ENCODE assay signal across 6 cellular contexts in genomic region chr10:26951650-26952049, GRCh38.
"Had no signal": no experiment of that assay in that cellular context is flagged by ENCODE, and none has a peak within 500 bp of the region (broad histone marks: within the 10 kb centered on the region; RNA-seq: fewer than 3 reads in every experiment).

No MANE protein-coding gene starts in this region.

- H3K27ac Mint-ChIP-seq: GM23338, H9 had no signal

- DNase-seq: H9, HCEC 1CT had no signal

- ATAC-seq: GM23338, HepG2 had no signal

- H3K4me3 Mint-ChIP-seq: GM23338, H9, IgD-negative memory B cell had no signal

- H3K27me3 Mint-ChIP-seq: IgD-negative memory B cell had no signal

- H3K36me3 Mint-ChIP-seq: IgD-negative memory B cell had no signal

- FAIRE-seq: H54, HepG2 had no signal

- H3K4me1 Mint-ChIP-seq: GM23338, H9 had no signal
